In genomic region chr16:11302977-11303376, GRCh38 we compare ENCODE assay signal across 17 cellular contexts.
DNase-seq lines count a peak whose midpoint lies in the region; ATAC-seq and TF ChIP-seq lines count a peak whose summit lies in the region.
"Had no signal": no experiment of that assay in that cellular context is flagged by ENCODE, and none has a peak within 500 bp of the region (broad histone marks: within the 10 kb centered on the region; RNA-seq: fewer than 3 reads in every experiment).

No MANE protein-coding gene starts in this region.

- H3K9ac ChIP-seq in parathyroid adenoma = no peak overlapping the region

- peaks cover 14% of the 10 kb centered on the region for H3K4me1 ChIP-seq in parathyroid adenoma

- H3K4me3 ChIP-seq in parathyroid adenoma (ENCODE audit: low read depth, low read length) = peak overlapping the region; percentile 48
- H3K4me3 ChIP-seq: skin epidermis had no signal

- no peaks in the 10 kb centered on the region for H3K9me3 ChIP-seq in parathyroid adenoma (ENCODE audit: control insufficient read depth, low read length)
- H3K9me3 ChIP-seq: neutrophil had no signal

- peak overlapping the region; percentile 58 for H2AFZ ChIP-seq in parathyroid adenoma

- H3K27ac ChIP-seq in parathyroid adenoma = peak overlapping the region; percentile 84
- H3K27ac ChIP-seq: 22Rv1, neutrophil had no signal

- peak; percentile 79 for DNase-seq in DMS53 (lab: John Stamatoyannopoulos, UW)
- no peak for DNase-seq in DMS53 treated with DMSO at 0.1 percent for 48 hours (lab: John Stamatoyannopoulos, UW; ENCODE audit: unreplicated experiment)
- DNase-seq in NCI-H2029 (lab: John Stamatoyannopoulos, UW) = peak; percentile 81
- DNase-seq in SHP77 (lab: John Stamatoyannopoulos, UW) = peak; percentile 49 to 77
- DNase-seq: activated CD4-positive, alpha-beta memory T cell treated with anti-CD3 and anti-CD28 coated beads for 36 hours; activated effector memory CD4-positive, alpha-beta T cell treated with anti-CD3 and anti-CD28 coated beads, Interleukin-2, amount 50 U/mL, for 16 hours; CD4-positive, alpha-beta T cell; effector CD4-positive, alpha-beta T cell; foreskin fibroblast; mesendoderm had no signal

- no peak for ATAC-seq in GM18858 (IDR thresholded peaks at IDR 0.05; ENCODE audit: unreplicated experiment)
- no peak for ATAC-seq in GM21723 (IDR thresholded peaks at IDR 0.05; ENCODE audit: unreplicated experiment)
- no peak for ATAC-seq in HG02885 (IDR thresholded peaks at IDR 0.05; ENCODE audit: poor library complexity, unreplicated experiment)

- peak overlapping the region; percentile 69 for H3K4me2 ChIP-seq in parathyroid adenoma (ENCODE audit: low read length)

- H3K27me3 ChIP-seq in parathyroid adenoma (ENCODE audit: control insufficient read depth, insufficient read depth, low read length) = no peaks in the 10 kb centered on the region
- H3K27me3 ChIP-seq: neutrophil had no signal

- H3K79me2 ChIP-seq in parathyroid adenoma = no peaks in the 10 kb centered on the region

- H3K36me3 ChIP-seq in parathyroid adenoma (ENCODE audit: control insufficient read depth, insufficient read depth, low read length) = no peaks in the 10 kb centered on the region
- H3K36me3 ChIP-seq: neutrophil had no signal

- TF ChIP-seq CTCF in parathyroid adenoma (IDR thresholded peaks at IDR 0.05) = no peak
